8 cellular contexts compared by ENCODE assay signal in the genomic region with DNA sequence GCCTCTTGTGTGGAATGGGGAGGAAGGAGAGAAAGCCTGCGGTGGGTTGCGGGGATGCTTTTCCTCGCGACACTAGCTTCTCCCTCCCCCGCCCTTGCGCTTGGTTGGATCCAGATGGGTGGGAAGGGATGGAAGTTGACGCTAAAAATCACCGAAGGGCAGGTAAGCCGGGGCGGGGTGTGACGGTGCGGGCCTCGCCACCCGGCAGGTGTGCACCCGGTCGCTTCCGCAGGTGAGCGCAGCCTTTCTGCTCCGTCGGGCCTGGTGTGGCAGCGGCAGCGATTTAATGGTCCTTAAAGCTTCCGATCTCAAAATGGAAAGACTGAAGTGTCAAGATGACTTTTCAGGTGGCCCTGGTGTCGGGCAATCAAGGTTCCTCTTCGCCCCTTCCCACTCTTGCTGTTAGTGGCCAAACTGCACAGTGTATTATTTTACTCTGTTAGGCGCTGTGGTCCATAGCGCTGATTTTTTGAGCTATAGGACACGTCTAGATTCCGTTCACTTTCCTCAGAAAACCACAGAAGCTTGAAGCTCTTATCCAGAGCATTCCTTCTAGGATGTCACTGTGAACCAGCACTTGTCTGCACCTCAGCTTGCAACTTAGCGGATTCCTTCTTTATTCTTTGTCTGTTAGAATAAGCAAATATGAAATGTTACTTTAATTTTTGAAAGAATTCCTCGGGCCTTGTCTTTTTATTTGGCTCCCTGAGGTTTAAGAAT.
DNase-seq lines count a peak whose midpoint lies in the region; ATAC-seq lines count a peak whose summit lies in the region.

No MANE protein-coding gene starts in this region.

- H3K27me3 Mint-ChIP-seq in T-helper 2 cell treated with Interferon-gamma antibody and Interleukin-4, amounts not matched to agents 5 μg/mL and 100 μg/mL, for 36 hours (ENCODE audit: low read depth): no peaks in the 10 kb centered on the region
- no peaks in the 10 kb centered on the region for H3K27me3 Mint-ChIP-seq in memory B cell

- DNase-seq in DMS53 treated with DMSO at 0.1 percent for 48 hours (lab: John Stamatoyannopoulos, UW; ENCODE audit: unreplicated experiment): peak; percentile 36
- DNase-seq in T-helper 2 cell treated with Interferon-gamma antibody and Interleukin-4, amounts not matched to agents 5 μg/mL and 100 μg/mL, for 36 hours (ENCODE audit: low spot score): no peak
- DNase-seq in memory B cell (ENCODE audit: low spot score in 2 of 2): peak; percentile 35 to 47
- peak; percentile 39 for DNase-seq in stimulated activated naive CD8-positive, alpha-beta T cell treated with anti-CD3 and anti-CD28 coated beads, Interleukin-15, Interleukin-2, amounts not matched to agents 100 U/mL and 50 U/mL, for 24 hours
- no peak for DNase-seq in UCSD-AML1 (lab: John Stamatoyannopoulos, UW; ENCODE audit: unreplicated experiment)

- ATAC-seq in HG03066 (IDR thresholded peaks at IDR 0.05; ENCODE audit: low read depth, unreplicated experiment) (peak; percentile 2), memory B cell (ENCODE audit: low read depth) (no peak), GM21529 (IDR thresholded peaks at IDR 0.05; ENCODE audit: unreplicated experiment) (no peak)
- ATAC-seq in stimulated activated naive CD8-positive, alpha-beta T cell treated with anti-CD3 and anti-CD28 coated beads, Interleukin-15, Interleukin-2, amounts not matched to agents 100 U/mL and 50 U/mL, for 24 hours: no peak

- peaks cover 52% of the 10 kb centered on the region for H3K36me3 Mint-ChIP-seq in T-helper 2 cell treated with Interferon-gamma antibody and Interleukin-4, amounts not matched to agents 5 μg/mL and 100 μg/mL, for 36 hours (ENCODE audit: low read depth)
- H3K36me3 Mint-ChIP-seq in memory B cell: peaks cover 16% of the 10 kb centered on the region

- peaks cover 49% of the 10 kb centered on the region for H3K4me1 Mint-ChIP-seq in T-helper 2 cell treated with Interferon-gamma antibody and Interleukin-4, amounts not matched to agents 5 μg/mL and 100 μg/mL, for 36 hours (ENCODE audit: low read depth)
- H3K4me1 Mint-ChIP-seq in memory B cell: peaks cover 21% of the 10 kb centered on the region

- H3K27ac ChIP-seq in cingulate gyrus (ENCODE audit: low read depth, low read length): peak overlapping the region; percentile 93

- no peaks in the 10 kb centered on the region for H3K9me3 Mint-ChIP-seq in T-helper 2 cell treated with Interferon-gamma antibody and Interleukin-4, amounts not matched to agents 5 μg/mL and 100 μg/mL, for 36 hours
- H3K9me3 Mint-ChIP-seq in memory B cell: no peaks in the 10 kb centered on the region

- peak overlapping the region; percentile 96 for H3K4me3 Mint-ChIP-seq in T-helper 2 cell treated with Interferon-gamma antibody and Interleukin-4, amounts not matched to agents 5 μg/mL and 100 μg/mL, for 36 hours
- peak overlapping the region; percentile 98 for H3K4me3 Mint-ChIP-seq in memory B cell

- peak overlapping the region; percentile 100 for H3K27ac Mint-ChIP-seq in T-helper 2 cell treated with Interferon-gamma antibody and Interleukin-4, amounts not matched to agents 5 μg/mL and 100 μg/mL, for 36 hours
- H3K27ac Mint-ChIP-seq in memory B cell: peak overlapping the region; percentile 96

Comparison
In these comparisons a context has a peak if more than half of its experiments do, and no peak if none do; other contexts are left out.
1. DNase-seq: peak in DMS53 treated with DMSO at 0.1 percent for 48 hours (single experiment), memory B cell (2 of 2) and stimulated activated naive CD8-positive, alpha-beta T cell treated with anti-CD3 and anti-CD28 coated beads, Interleukin-15, Interleukin-2, amounts not matched to agents 100 U/mL and 50 U/mL, for 24 hours (single experiment); none in T-helper 2 cell treated with Interferon-gamma antibody and Interleukin-4, amounts not matched to agents 5 μg/mL and 100 μg/mL, for 36 hours (single experiment) and UCSD-AML1 (single experiment).